ENCODE assay signal across 16 cellular contexts in genomic region chr11:134781335-134781970, GRCh38.
"Had no signal": no experiment of that assay in that cellular context is flagged by ENCODE, and none has a peak within 500 bp of the region (broad histone marks: within the 10 kb centered on the region; RNA-seq: fewer than 3 reads in every experiment).

No MANE protein-coding gene starts in this region.

- H3K9me3 ChIP-seq: psoas muscle, vagina had no signal

- DNase-seq: central memory CD4-positive, alpha-beta T cell; effector memory CD4-positive, alpha-beta T cell; foreskin keratinocyte; kidney glomerular epithelial cell; mesenchymal stem cell; midbrain; occipital lobe; psoas muscle; stimulated activated CD4-positive, alpha-beta T cell treated with anti-CD3 and anti-CD28 coated beads, Interleukin-4, amount 100 ng/mL, for 24 hours; stimulated activated naive CD4-positive, alpha-beta T cell treated with Interleukin-2 at 50 U/mL for 16 hours had no signal

- FAIRE-seq: bronchial epithelial cell had no signal

- H3K4me1 ChIP-seq: foreskin keratinocyte, parathyroid adenoma, psoas muscle, vagina had no signal

- H3K27me3 ChIP-seq: foreskin keratinocyte, vagina had no signal

- H3K9ac ChIP-seq: parathyroid adenoma had no signal

- H3K27ac ChIP-seq: foreskin keratinocyte, parathyroid adenoma, psoas muscle, vagina had no signal

- H3K4me3 ChIP-seq: lung, psoas muscle, vagina had no signal

- H3K36me3 ChIP-seq: vagina had no signal

- H3K27ac Mint-ChIP-seq: natural killer cell treated with Interleukin-12 subunit alpha and Interleukin-12 subunit beta and Interleukin-15 and Interleukin-18, amount 100 ng/mL, for 72 hours had no signal

- H3K9me3 Mint-ChIP-seq: natural killer cell treated with Interleukin-12 subunit alpha and Interleukin-12 subunit beta and Interleukin-15 and Interleukin-18, amount 100 ng/mL, for 72 hours had no signal

- H3K36me3 Mint-ChIP-seq: natural killer cell treated with Interleukin-12 subunit alpha and Interleukin-12 subunit beta and Interleukin-15 and Interleukin-18, amount 100 ng/mL, for 72 hours had no signal

- H3K4me3 Mint-ChIP-seq: natural killer cell treated with Interleukin-12 subunit alpha and Interleukin-12 subunit beta and Interleukin-15 and Interleukin-18, amount 100 ng/mL, for 72 hours had no signal

- ATAC-seq: foreskin keratinocyte; left lobe of liver; natural killer cell treated with Interleukin-12 subunit alpha and Interleukin-12 subunit beta and Interleukin-15 and Interleukin-18, amount 100 ng/mL, for 72 hours; psoas muscle had no signal
